ENCODE assay signal across 14 cellular contexts in genomic region chr10:59064759-59065498, GRCh38.
"Had no signal": no experiment of that assay in that cellular context is flagged by ENCODE, and none has a peak within 500 bp of the region (broad histone marks: within the 10 kb centered on the region; RNA-seq: fewer than 3 reads in every experiment).

No MANE protein-coding gene starts in this region.

- H3K36me3 ChIP-seq: adrenal gland, pancreas, transverse colon had no signal

- H3K27me3 ChIP-seq: adrenal gland, foreskin keratinocyte, pancreas, transverse colon had no signal

- H3K4me3 ChIP-seq: adrenal gland, lung, pancreas, transverse colon had no signal

- H3K9me3 ChIP-seq: adrenal gland, pancreas, transverse colon had no signal

- H3K4me1 ChIP-seq: foreskin keratinocyte, transverse colon had no signal

- H3K27ac ChIP-seq: adrenal gland, foreskin keratinocyte, transverse colon had no signal

- DNase-seq: activated CD4-positive, alpha-beta T cell treated with anti-CD3 and anti-CD28 coated beads for 1 hour; activated CD4-positive, alpha-beta T cell treated with anti-CD3 and anti-CD28 coated beads, Interleukin-2, amount 50 U/mL, for 48 hours; activated T-cell treated with anti-CD3 and anti-CD28 coated beads, Interleukin-2, amount 50 U/mL, for 24 hours; adrenal gland; cortex of kidney; effector CD8-positive, alpha-beta T cell; foreskin keratinocyte; midbrain; pancreas; stimulated activated CD4-positive, alpha-beta T cell treated with anti-CD3 and anti-CD28 coated beads, Interleukin-2, amount 100 ng/mL, for 48 hours; T-helper 1 cell; T1000; transverse colon had no signal
